In the genomic region with DNA sequence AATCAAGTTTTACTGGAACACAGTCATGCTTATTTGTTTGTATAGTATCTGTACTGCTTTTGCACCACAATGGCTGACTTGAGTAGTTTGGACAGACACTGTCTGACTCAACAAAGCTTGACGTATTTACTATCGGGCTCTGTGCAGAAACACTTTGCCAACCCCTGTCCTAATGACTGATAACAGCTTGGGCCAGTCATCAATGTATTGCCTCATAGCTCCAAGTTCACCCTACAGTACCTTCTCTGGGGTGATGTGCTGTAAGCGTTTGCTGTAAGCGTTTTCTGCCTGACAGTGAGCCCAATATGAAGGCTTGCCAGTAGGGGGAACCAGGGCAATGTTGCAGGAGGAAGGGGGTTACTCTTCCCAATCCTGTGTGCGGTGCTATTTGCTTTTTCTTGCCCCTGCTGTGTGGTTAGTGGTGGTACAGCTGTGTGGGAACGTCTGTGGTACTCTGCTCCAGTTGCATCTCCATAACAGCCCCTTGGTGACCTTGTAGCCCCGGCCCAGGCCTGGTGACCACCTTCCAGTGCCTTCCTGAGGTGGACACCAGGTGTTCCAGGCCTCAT, we compare ENCODE assay signal across 9 cellular contexts. TPM values are rescaled to one million over a fixed set of nuclear protein-coding genes. Genes with fewer than 3 reads are reported as not detected.
DNase-seq lines count a peak whose midpoint lies in the region; ATAC-seq, FAIRE-seq and TF ChIP-seq lines count a peak whose summit lies in the region.
"Had no signal": no experiment of that assay in that cellular context is flagged by ENCODE, and none has a peak within 500 bp of the region (broad histone marks: within the 10 kb centered on the region; RNA-seq: fewer than 3 reads in every experiment).

No MANE protein-coding gene starts in this region.

- WGBS in esophagus squamous epithelium, 2 donors = 20 to 23% methylated on average over 4 to 5 of the region's 7 CpGs

- in situ Hi-C loops in Panc1 (cut with HindIII; ENCODE audit: low pct_unique_long_range_greater_than_20kb, low sequenced_read_pairs) = no loop called here

- CTCF ChIA-PET in Panc1 (lab: Charles Lee) = interaction anchor here (0.5 kb wide), 1 partner anchor 39 kb away, joined by 6 read pairs; no protein-coding TSS in a partner anchor

- TF ChIP-seq CTCF in Panc1 (IDR thresholded peaks at IDR 0.05) (peak; percentile 65), esophagus squamous epithelium (IDR thresholded peaks at IDR 0.05) (peak in 5 of 6 experiments; percentile 21 to 58 (median 30))

- intact Hi-C loops in Panc1 (cut with micrococcal nuclease; ENCODE audit: unreplicated experiment) = no loop called here
- intact Hi-C loops in esophagus squamous epithelium (cut with DNase I) = no loop called here

- no TSS peak for BruUV-seq in Panc1 (replicated peaks; lab: Mats Ljungman, UMichigan)

- no peak overlapping the region for H3K27ac ChIP-seq in Panc1 (ENCODE audit: low read length)
- H3K27ac ChIP-seq in esophagus squamous epithelium = peak overlapping the region in 3 of 4 donors; percentile 19 to 77 (median 39)
- H3K27ac ChIP-seq: SK-N-MC had no signal

- H3K36me3 ChIP-seq in Panc1 (ENCODE audit: control insufficient read depth, insufficient read depth, low read length) = no peaks in the 10 kb centered on the region
- no peaks in the 10 kb centered on the region for H3K36me3 ChIP-seq in esophagus squamous epithelium

- 0 out of 2 replicates have a peak, but pooled peaks cover 2% of the 10 kb centered on the region for H3K27me3 ChIP-seq in Panc1 (ENCODE audit: control insufficient read depth, insufficient read depth, low read length)
- H3K27me3 ChIP-seq in esophagus squamous epithelium = peaks cover 0 to 34% (median 0%) of the 10 kb centered on the region in 4 donors

- H3K4me1 ChIP-seq in Panc1 (ENCODE audit: control insufficient read depth, insufficient read depth, low read length) (no peaks in the 10 kb centered on the region), esophagus squamous epithelium (peaks cover 5 to 27% (median 5%) of the 10 kb centered on the region in 3 donors)

- H3K4me3 ChIP-seq in Panc1 (ENCODE audit: low read depth in 2 of 2, low read length in 2 of 2) (no peak overlapping the region), esophagus squamous epithelium (no peak overlapping the region)
- H3K4me3 ChIP-seq: SK-N-MC had no signal

- H3K9me3 ChIP-seq in Panc1 (ENCODE audit: control insufficient read depth, insufficient read depth, low read depth, low read length) = no peaks in the 10 kb centered on the region
- no peaks in the 10 kb centered on the region for H3K9me3 ChIP-seq in esophagus squamous epithelium

- peak; percentile 89 for FAIRE-seq in HTR-8/SVneo (lab: Jason Lieb, UNC)

- ATAC-seq in Panc1 (peak; percentile 80), GM19351 (IDR thresholded peaks at IDR 0.05; ENCODE audit: unreplicated experiment) (no peak), GM19463 (IDR thresholded peaks at IDR 0.05; ENCODE audit: unreplicated experiment) (no peak)

- DNase-seq in D341Med (ENCODE audit: low spot score) (peak; percentile 67), HTR-8/SVneo (ENCODE audit: insufficient read length, low spot score) (peak; percentile 79), Panc1 (ENCODE audit: low read depth, low spot score) (peak; percentile 13), esophagus squamous epithelium (lab: John Stamatoyannopoulos, UW) (no peak), non-pigmented ciliary epithelial cell (ENCODE audit: low read depth) (peak; percentile 79), pons (ENCODE audit: low spot score) (no peak)

- POLR2A ChIA-PET in Panc1 (lab: Charles Lee) = no interaction called here

- TF ChIP-seq POLR2A in esophagus squamous epithelium (IDR thresholded peaks at IDR 0.05) = no peak

RNA-seq across cellular contexts. Expression of a gene that starts 5.4 kb away (rescaled TPM):
- not detected for total RNA-seq in Panc1 (2021; ENCODE audit: unreplicated experiment)
- polyA plus RNA-seq in Panc1 (2012; ENCODE audit: insufficient read length) = not detected
- total RNA-seq in esophagus squamous epithelium = under 1 TPM in 1 of 4 donors, not detected in 3; 0.22 TPM

RNA-seq across cellular contexts. Expression of a gene that starts 31.3 kb away (rescaled TPM):
- total RNA-seq in Panc1 (2021; ENCODE audit: unreplicated experiment) (10.9 TPM), esophagus squamous epithelium (10 to 100 TPM; 22.4 to 43.1 (median 27.8) TPM)
- polyA plus RNA-seq in Panc1 (2012; ENCODE audit: insufficient read length) = 6.0 TPM

Comparison
In these comparisons a context has a peak if more than half of its experiments do, and no peak if none do; other contexts are left out.
1. DNase-seq: peak in D341Med (single experiment), HTR-8/SVneo (single experiment), Panc1 (single experiment) and non-pigmented ciliary epithelial cell (single experiment); none in esophagus squamous epithelium (single experiment) and pons (single experiment).